In the genomic region with DNA sequence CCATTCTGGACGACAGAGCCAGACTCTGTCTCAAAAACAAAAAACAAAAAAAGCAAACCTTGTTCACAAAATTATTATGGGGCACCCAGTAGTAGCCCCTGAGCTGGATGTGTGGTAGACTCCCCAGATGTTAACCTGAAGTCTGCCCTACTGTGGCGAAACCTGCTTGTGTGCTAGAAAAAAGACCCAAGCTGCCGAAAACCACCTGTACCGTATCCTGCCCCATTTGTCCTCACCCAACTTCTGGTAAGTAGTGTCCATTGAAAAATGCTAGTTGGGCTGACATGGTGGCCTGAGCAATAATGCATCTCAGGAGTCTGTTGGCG, we compare ENCODE assay signal across 10 cellular contexts. TPM values are rescaled to one million over a fixed set of nuclear protein-coding genes. Genes with fewer than 3 reads are reported as not detected.
DNase-seq lines count a peak whose midpoint lies in the region; ATAC-seq and TF ChIP-seq lines count a peak whose summit lies in the region.
"Had no signal": no experiment of that assay in that cellular context is flagged by ENCODE, and none has a peak within 500 bp of the region (broad histone marks: within the 10 kb centered on the region; RNA-seq: fewer than 3 reads in every experiment).

No MANE protein-coding gene starts in this region.

- no TSS peak for BruUV-seq in PC-9 (replicated peaks; lab: Mats Ljungman, UMichigan)

- H3K4me3 Mint-ChIP-seq in immature natural killer cell (peak overlapping the region; percentile 55 to 83 (median 68)), neural progenitor cell (no peak overlapping the region)

- ATAC-seq in GM18520 (IDR thresholded peaks at IDR 0.05; ENCODE audit: unreplicated experiment) (peak; percentile 7), GM21723 (IDR thresholded peaks at IDR 0.05; ENCODE audit: unreplicated experiment) (peak; percentile 38), HG03521 (IDR thresholded peaks at IDR 0.05; ENCODE audit: unreplicated experiment) (peak; percentile 20)

- H3K79me2 ChIP-seq in neural progenitor cell (ENCODE audit: low read depth) (peaks cover 29% of the 10 kb centered on the region), PC-9 (ENCODE audit: low read depth) (peaks cover 6% of the 10 kb centered on the region; the same call in 1 of the 2 replicates)

- TF ChIP-seq CTCF in neural progenitor cell (IDR thresholded peaks at IDR 0.05), result no peak
- no peak for TF ChIP-seq CTCF in PC-9 (conservative IDR thresholded peaks at IDR 0.05)

- H3K27me3 ChIP-seq in neural progenitor cell (no peaks in the 10 kb centered on the region), PC-9 (ENCODE audit: insufficient read depth, low read depth) (no peaks in the 10 kb centered on the region)

- no peak for DNase-seq in immature natural killer cell
- no peak for DNase-seq in neural progenitor cell (ENCODE audit: low spot score)
- DNase-seq in NCI-H1048 (lab: John Stamatoyannopoulos, UW), result no peak
- DNase-seq in PC-9, result no peak
- DNase-seq in epidermal melanocyte (ENCODE audit: insufficient read length, low spot score), result no peak
- DNase-seq: NCI-H510A treated with DMSO at 0.1 percent for 48 hours had no signal

- H3K36me3 Mint-ChIP-seq in immature natural killer cell, result peaks cover 0 to 4% (median 4%) of the 10 kb centered on the region in 3 donors
- H3K36me3 Mint-ChIP-seq in neural progenitor cell, result peaks cover 23% of the 10 kb centered on the region

- H4K20me1 ChIP-seq in neural progenitor cell (ENCODE audit: low read depth), result peaks cover 28% of the 10 kb centered on the region
- H4K20me1 ChIP-seq in PC-9 (ENCODE audit: insufficient read depth), result no peaks in the 10 kb centered on the region

- intact Hi-C loops in PC-9 (cut with micrococcal nuclease; ENCODE audit: unreplicated experiment), result no loop called here

- no peaks in the 10 kb centered on the region for H3K9me3 Mint-ChIP-seq in immature natural killer cell
- H3K9me3 Mint-ChIP-seq in neural progenitor cell, result no peaks in the 10 kb centered on the region

- CTCF ChIA-PET in PC-9 (lab: Charles Lee), result no interaction called here

- H3K4me1 ChIP-seq in neural progenitor cell (peaks cover 3% of the 10 kb centered on the region), PC-9 (replicated peaks; ENCODE audit: insufficient read depth) (peaks cover 34% of the 10 kb centered on the region)

- no peak overlapping the region for H3K9ac ChIP-seq in neural progenitor cell

- H3K4me1 Mint-ChIP-seq in immature natural killer cell (peaks cover 29 to 33% of the 10 kb centered on the region in 2 donors), neural progenitor cell (peaks cover 21% of the 10 kb centered on the region)

- H2AFZ ChIP-seq in neural progenitor cell (replicated peaks) (no peak overlapping the region), PC-9 (no peak overlapping the region)

- H3K36me3 ChIP-seq in neural progenitor cell (peaks cover 5% of the 10 kb centered on the region), PC-9 (ENCODE audit: low read depth) (no peaks in the 10 kb centered on the region)

- H3K27me3 Mint-ChIP-seq in immature natural killer cell (ENCODE audit: low read depth in 3 of 3) (peaks cover 36 to 54% (median 42%) of the 10 kb centered on the region in 3 donors), neural progenitor cell (ENCODE audit: insufficient read depth, low read depth) (peaks cover 2% of the 10 kb centered on the region)

- H3K27ac Mint-ChIP-seq in immature natural killer cell (peak overlapping the region; percentile 36 to 85 (median 70)), neural progenitor cell (no peak overlapping the region)

- H3K9me2 ChIP-seq in PC-9 (ENCODE audit: insufficient read depth), result no peaks in the 10 kb centered on the region

- H3F3A ChIP-seq in neural progenitor cell (ENCODE audit: low read depth) (no peaks in the 10 kb centered on the region), PC-9 (ENCODE audit: insufficient read depth, low read depth) (peaks cover 37% of the 10 kb centered on the region)

- H3K9me3 ChIP-seq in neural progenitor cell (ENCODE audit: low read depth) (no peaks in the 10 kb centered on the region), PC-9 (ENCODE audit: insufficient read depth, low read depth) (no peaks in the 10 kb centered on the region)

- H3K4me2 ChIP-seq in neural progenitor cell (no peak overlapping the region), PC-9 (no peak overlapping the region)

- no peak overlapping the region for H3K27ac ChIP-seq in neural progenitor cell
- H3K27ac ChIP-seq in PC-9, result no peak overlapping the region

- POLR2A ChIA-PET in PC-9 (lab: Charles Lee; ENCODE audit: unreplicated experiment), result no interaction called here

- H3K4me3 ChIP-seq in neural progenitor cell (no peak overlapping the region), PC-9 (no peak overlapping the region)
- H3K4me3 ChIP-seq: lung had no signal

RNA-seq across cellular contexts. Expression of a gene that starts 9.1 kb away (rescaled TPM):
- polyA plus RNA-seq in immature natural killer cell, result 1 to 10 TPM; 1.6 to 5.5 (median 5.2) TPM
- total RNA-seq in neural progenitor cell (ENCODE audit: low replicate concordance) (56.1 and 68.6 TPM in 2 replicates), PC-9 (2021) (29.0 and 38.0 TPM in 2 replicates)
